ENCODE assay signal across 8 cellular contexts in genomic region chr3:53347261-53348064, GRCh38. TPM values are rescaled to one million over a fixed set of nuclear protein-coding genes. Genes with fewer than 3 reads are reported as not detected.
DNase-seq lines count a peak whose midpoint lies in the region; ATAC-seq and TF ChIP-seq lines count a peak whose summit lies in the region.

Gene DCP1A, minus strand, starts transcription at chr3:53347543. Its CDS starts 26 bp downstream, at chr3:53347517.

- in situ Hi-C loops in KBM-7 (cut with MboI; ENCODE audit: low pct_unique_long_range_greater_than_20kb, low sequenced_read_pairs) = no loop called here

- TF ChIP-seq CTCF in Peyer's patch (IDR thresholded peaks at IDR 0.05) (peak in 1 of 6 experiments; percentile 18), esophagus muscularis mucosa (IDR thresholded peaks at IDR 0.05) (peak in 1 of 3 experiments; percentile 21)

- intact Hi-C loops in esophagus muscularis mucosa (cut with DNase I) = loop anchor here (5.0 kb wide), 1 partner anchor 90 kb away; the partner anchor contains the start of gene TKT

- H3K27me3 ChIP-seq in Peyer's patch (no peaks in the 10 kb centered on the region), esophagus muscularis mucosa (no peaks in the 10 kb centered on the region)

- peak within 1 kb of the TSS; percentile 83 to 95 (median 92) for H3K27ac ChIP-seq in Peyer's patch
- H3K27ac ChIP-seq in esophagus muscularis mucosa (replicated peaks in 1 of 4) = peak within 1 kb of the TSS; percentile 94 to 96 (median 94)

- H3K4me3 ChIP-seq in Peyer's patch = peak within 1 kb of the TSS; percentile 66 to 97 (median 92)
- peak within 1 kb of the TSS; percentile 88 to 96 (median 90) for H3K4me3 ChIP-seq in esophagus muscularis mucosa

- H3K9me3 ChIP-seq in Peyer's patch (no peaks in the 10 kb centered on the region), esophagus muscularis mucosa (no peaks in the 10 kb centered on the region)

- H3K4me1 ChIP-seq in Peyer's patch = peaks cover 0 to 21% (median 3%) of the 10 kb centered on the region in 4 donors
- H3K4me1 ChIP-seq in esophagus muscularis mucosa = peaks cover 18 to 47% (median 41%) of the 10 kb centered on the region in 4 donors

- H3K36me3 ChIP-seq in Peyer's patch = no peaks in the 10 kb centered on the region
- H3K36me3 ChIP-seq in esophagus muscularis mucosa = peaks cover 0 to 17% (median 5%) of the 10 kb centered on the region in 4 donors

- DNase-seq in DMS53 treated with DMSO at 0.1 percent for 48 hours (lab: John Stamatoyannopoulos, UW; ENCODE audit: unreplicated experiment) (peak; percentile 53), KBM-7 (peak; percentile 98), Peyer's patch (peak; percentile 94 to 97 (median 97)), esophagus muscularis mucosa (ENCODE audit: extremely low spot score) (peak; percentile 98), myocyte (ENCODE audit: low read depth) (peak; percentile 96)
- peak; percentile 98 for DNase-seq in activated T-cell treated with anti-CD3 and anti-CD28 coated beads, Interleukin-2, amount 50 U/mL, for 48 hours
- DNase-seq in stimulated activated CD8-positive, alpha-beta memory T cell treated with anti-CD3 and anti-CD28 coated beads, Interleukin-7, amount 100 ng/mL, for 48 hours (ENCODE audit: extremely low read depth in 1 of 2, low read depth in 1 of 2) = peak; percentile 88 to 91

- ATAC-seq in GM21717 (IDR thresholded peaks at IDR 0.05; ENCODE audit: unreplicated experiment) = peak; percentile 95

- no peak for TF ChIP-seq EP300 in esophagus muscularis mucosa (IDR thresholded peaks at IDR 0.05)

- peak; percentile 74 to 88 for TF ChIP-seq POLR2A in Peyer's patch (IDR thresholded peaks at IDR 0.05)
- TF ChIP-seq POLR2A in esophagus muscularis mucosa (IDR thresholded peaks at IDR 0.05; ENCODE audit: low read depth) = peak; percentile 55

- under 1% methylated on average over 24 of the region's 61 CpGs for WGBS in esophagus muscularis mucosa

RNA-seq across cellular contexts. Expression of gene DCP1A, which starts in this region (rescaled TPM):
- total RNA-seq in Peyer's patch = 10 to 100 TPM; 14.0 to 31.4 (median 20.5) TPM
- 10 to 100 TPM; 17.0 to 26.4 (median 20.5) TPM for total RNA-seq in esophagus muscularis mucosa
- 10.6 and 12.2 TPM in 2 replicates for total RNA-seq in myocyte
- 8.9 TPM for polyA plus RNA-seq in myocyte (2012)

Comparison
In these comparisons a context has a peak if more than half of its experiments do, and no peak if none do; other contexts are left out.
1. Peak in every context shown above with its lines: DNase-seq, ATAC-seq, H3K4me3 ChIP-seq and H3K27ac ChIP-seq.